1 cellular context compared by ENCODE assay signal in genomic region chr12:106136263-106136662, GRCh38.
TF ChIP-seq lines count a peak whose summit lies in the region.

No MANE protein-coding gene starts in this region.

TF ChIP-seq in HEK293, 187 proteins besides CTCF, POLR2A, EP300 and RAD21 (continued from another document):
- 0 out of 2 replicates have a peak, but pooled peaks have one; percentile 18 for TF ChIP-seq KLF17 (tag by site-specific recombination; IDR thresholded peaks at IDR 0.05)
- no peak for TF ChIP-seq ZFHX2 (tag by site-specific recombination; conservative IDR thresholded peaks at IDR 0.05)
- TF ChIP-seq ZSCAN23 (tag by site-specific recombination; IDR thresholded peaks at IDR 0.05), result no peak
- peak; percentile 36; the same call in 1 of the 2 replicates for TF ChIP-seq ZBTB8A (tag by site-specific recombination; IDR thresholded peaks at IDR 0.05)
- no peak for TF ChIP-seq GLIS2 (tag by site-specific recombination; IDR thresholded peaks at IDR 0.05)
- peak; percentile 96 for TF ChIP-seq ZNF654 (tag by site-specific recombination; IDR thresholded peaks at IDR 0.05; ENCODE audit: low read depth)
- TF ChIP-seq PRDM1 (tag by site-specific recombination; IDR thresholded peaks at IDR 0.05), result peak; percentile 79
